18 cellular contexts compared by ENCODE assay signal in genomic region chr10:96046546-96046945, GRCh38.
"Had no signal": no experiment of that assay in that cellular context is flagged by ENCODE, and none has a peak within 500 bp of the region (broad histone marks: within the 10 kb centered on the region; RNA-seq: fewer than 3 reads in every experiment).

No MANE protein-coding gene starts in this region.

- FAIRE-seq: pancreas had no signal

- ATAC-seq: activated CD8-positive, alpha-beta T cell treated with anti-CD3 and anti-CD28 coated beads, Interleukin-2, amount 10 ng/mL, durations not matched to agents 7 days and 5 days; lower lobe of right lung; naive thymus-derived CD8-positive, alpha-beta T cell; pancreas; stimulated activated naive CD8-positive, alpha-beta T cell treated with anti-CD3 and anti-CD28 coated beads, Interleukin-15, Interleukin-2, amounts not matched to agents 100 U/mL and 50 U/mL, for 24 hours had no signal

- H3K36me3 ChIP-seq: pancreas had no signal

- H3K9me3 Mint-ChIP-seq: naive thymus-derived CD8-positive, alpha-beta T cell had no signal

- H3K4me3 ChIP-seq: adrenal gland, coronary artery, lower lobe of right lung, pancreas, suprapubic skin, upper lobe of left lung had no signal

- H3K27me3 Mint-ChIP-seq: naive thymus-derived CD8-positive, alpha-beta T cell had no signal

- H3K27ac ChIP-seq: adrenal gland, coronary artery, lower lobe of right lung, pancreas, suprapubic skin, upper lobe of left lung had no signal

- DNase-seq: activated CD4-positive, alpha-beta T cell treated with anti-CD3 and anti-CD28 coated beads for 48 hours; activated CD8-positive, alpha-beta memory T cell treated with anti-CD3 and anti-CD28 coated beads, Interleukin-2, amount 50 U/mL, for 48 hours; activated CD8-positive, alpha-beta T cell treated with anti-CD3 and anti-CD28 coated beads, Interleukin-2, amount 10 ng/mL, durations not matched to agents 7 days and 5 days; activated naive CD4-positive, alpha-beta T cell; adrenal gland; caudate nucleus; effector CD8-positive, alpha-beta T cell; hypothalamus; lower lobe of right lung; naive thymus-derived CD8-positive, alpha-beta T cell; pancreas; stimulated activated CD4-positive, alpha-beta T cell treated with anti-CD3 and anti-CD28 coated beads, Interleukin-4, amount 100 ng/mL, for 1 hour; stimulated activated CD8-positive, alpha-beta memory T cell treated with anti-CD3 and anti-CD28 coated beads, Interleukin-4, amount 100 ng/mL, for 48 hours; stimulated activated naive CD8-positive, alpha-beta T cell treated with anti-CD3 and anti-CD28 coated beads, Interleukin-15, Interleukin-2, amounts not matched to agents 100 U/mL and 50 U/mL, for 24 hours; T-helper 9 cell; upper lobe of left lung had no signal

- H3K4me3 Mint-ChIP-seq: activated CD8-positive, alpha-beta T cell treated with anti-CD3 and anti-CD28 coated beads, Interleukin-2, amount 10 ng/mL, durations not matched to agents 7 days and 5 days had no signal

- H3K9me3 ChIP-seq: adrenal gland, lower lobe of right lung, pancreas, suprapubic skin, upper lobe of left lung had no signal

- H3K27me3 ChIP-seq: adrenal gland, pancreas, suprapubic skin, upper lobe of left lung had no signal

- H3K27ac Mint-ChIP-seq: activated CD8-positive, alpha-beta T cell treated with anti-CD3 and anti-CD28 coated beads, Interleukin-2, amount 10 ng/mL, durations not matched to agents 7 days and 5 days had no signal
